In genomic region chr22:44951510-44951816, GRCh38 we compare ENCODE assay signal across 2 cellular contexts.
TF ChIP-seq lines count a peak whose summit lies in the region.

No MANE protein-coding gene starts in this region.

TF ChIP-seq in GM23338, 12 proteins besides CTCF, POLR2A, EP300 and RAD21:
- TF ChIP-seq CREB1 (CRISPR knock-in tag; IDR thresholded peaks at IDR 0.05; ENCODE audit: low read depth) (no peak), POLR2AphosphoS5 (IDR thresholded peaks at IDR 0.05; ENCODE audit: low read depth) (peak; percentile 2; the same call in 1 of the 2 replicates)

TF ChIP-seq in GM12878, 131 proteins besides CTCF, POLR2A, EP300 and RAD21:
- TF ChIP-seq ZNF217 (IDR thresholded peaks at IDR 0.05) (peak; percentile 72; the same call in 1 of the 2 replicates), ZZZ3 (IDR thresholded peaks at IDR 0.05; ENCODE audit: control insufficient read depth, insufficient read length, low read depth) (no peak)
